In the genomic region with DNA sequence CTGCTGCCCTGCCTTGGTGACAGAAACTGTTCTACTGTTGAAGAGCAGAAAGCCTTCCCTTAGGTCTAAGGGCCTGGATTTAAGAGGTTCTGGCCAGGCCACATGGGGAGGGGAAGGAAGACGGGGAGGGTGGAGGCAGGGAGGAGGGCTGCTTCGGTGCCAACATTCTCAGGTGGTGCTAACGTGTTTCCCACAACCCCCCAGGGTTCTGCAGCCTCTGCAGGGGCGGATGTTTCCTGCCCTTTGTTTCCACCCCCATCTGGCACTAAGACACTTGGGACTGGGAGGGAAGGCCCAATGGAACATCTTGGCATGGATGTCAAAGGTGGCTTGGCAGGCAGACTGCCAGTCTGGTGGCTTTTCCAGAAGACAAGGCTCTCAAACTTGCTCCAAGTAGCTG, we compare ENCODE assay signal across 12 cellular contexts. TPM values are rescaled to one million over a fixed set of nuclear protein-coding genes. Genes with fewer than 3 reads are reported as not detected.
DNase-seq lines count a peak whose midpoint lies in the region; ATAC-seq and TF ChIP-seq lines count a peak whose summit lies in the region.
"Had no signal": no experiment of that assay in that cellular context is flagged by ENCODE, and none has a peak within 500 bp of the region (broad histone marks: within the 10 kb centered on the region; RNA-seq: fewer than 3 reads in every experiment).

No MANE protein-coding gene starts in this region.

- no peak overlapping the region for H3K27ac Mint-ChIP-seq in MCF 10A (ENCODE audit: low read depth, unreplicated experiment)
- H3K27ac Mint-ChIP-seq: endodermal cell, memory B cell had no signal

- 44% methylated on average over 4 of the region's 4 CpGs for WGBS in urinary bladder

- H3K9me3 ChIP-seq in breast epithelium = no peaks in the 10 kb centered on the region
- H3K9me3 ChIP-seq in colonic mucosa = no peaks in the 10 kb centered on the region
- no peaks in the 10 kb centered on the region for H3K9me3 ChIP-seq in muscle layer of duodenum (ENCODE audit: control insufficient read depth in 1 of 2, low read length in 2 of 2)

- TF ChIP-seq POLR2A in breast epithelium (IDR thresholded peaks at IDR 0.05) = no peak

- DNase-seq in breast epithelium (ENCODE audit: low spot score in 2 of 2) (no peak), MCF 10A (ENCODE audit: unreplicated experiment) (no peak), colonic mucosa (no peak), foreskin keratinocyte (no peak), T-helper 1 cell (no peak)
- DNase-seq: endodermal cell; NCI-H1105; stimulated activated CD4-positive, alpha-beta T cell treated with anti-CD3 and anti-CD28 coated beads, Interleukin-2, amount 100 ng/mL, for 48 hours had no signal

- intact Hi-C loops in breast epithelium (cut with DNase I; ENCODE audit: low total_unique reads) (no loop called here), MCF 10A (cut with micrococcal nuclease) (no loop called here), colonic mucosa (cut with DNase I) (no loop called here)

- CTCF ChIA-PET in MCF 10A (lab: Yijun Ruan, JAX) = interaction anchor here (1.7 kb wide), 1 partner anchor 15 kb away, joined by 6 read pairs; no protein-coding TSS in a partner anchor

- H3K27ac ChIP-seq in breast epithelium = peak overlapping the region; percentile 78 to 89
- H3K27ac ChIP-seq in colonic mucosa = peak overlapping the region; percentile 53
- H3K27ac ChIP-seq in muscle layer of duodenum (ENCODE audit: low read length) = peak overlapping the region; percentile 56
- peak overlapping the region; percentile 70 for H3K27ac ChIP-seq in urinary bladder (ENCODE audit: low read depth)
- H3K27ac ChIP-seq in foreskin keratinocyte = no peak overlapping the region

- H3K36me3 Mint-ChIP-seq in MCF 10A (ENCODE audit: insufficient read depth, unreplicated experiment) = peaks cover 18% of the 10 kb centered on the region

- BruUV-seq in MCF 10A (replicated peaks; lab: Mats Ljungman, UMichigan) = no TSS peak

- TF ChIP-seq CTCF in breast epithelium (IDR thresholded peaks at IDR 0.05) (no peak), MCF 10A (IDR thresholded peaks at IDR 0.05; ENCODE audit: unreplicated experiment) (no peak), colonic mucosa (IDR thresholded peaks at IDR 0.05) (no peak), foreskin keratinocyte (conservative IDR thresholded peaks at IDR 0.05) (no peak)

- H3K4me1 Mint-ChIP-seq in MCF 10A (ENCODE audit: insufficient read depth, unreplicated experiment) = no peaks in the 10 kb centered on the region

- H3K27me3 ChIP-seq in breast epithelium = no peaks in the 10 kb centered on the region
- no peaks in the 10 kb centered on the region for H3K27me3 ChIP-seq in colonic mucosa
- H3K27me3 ChIP-seq in muscle layer of duodenum (ENCODE audit: low read depth, low read length) = no peaks in the 10 kb centered on the region
- no peaks in the 10 kb centered on the region for H3K27me3 ChIP-seq in foreskin keratinocyte

- POLR2A ChIA-PET in MCF 10A (lab: Yijun Ruan, JAX) = no interaction called here

- no peaks in the 10 kb centered on the region for H3K9me3 Mint-ChIP-seq in MCF 10A (ENCODE audit: unreplicated experiment)
- H3K9me3 Mint-ChIP-seq: endodermal cell, memory B cell had no signal

- H3K4me1 ChIP-seq in breast epithelium (peaks cover 11 to 12% of the 10 kb centered on the region in 2 donors), colonic mucosa (no peaks in the 10 kb centered on the region), muscle layer of duodenum (ENCODE audit: control insufficient read depth in 1 of 2, insufficient read depth in 2 of 2, low read length in 2 of 2) (peaks cover 21 to 48% of the 10 kb centered on the region in 2 donors), urinary bladder (ENCODE audit: insufficient read depth) (no peaks in the 10 kb centered on the region), foreskin keratinocyte (peaks cover 11% of the 10 kb centered on the region)

- H3K4me3 Mint-ChIP-seq in MCF 10A (ENCODE audit: unreplicated experiment) = no peak overlapping the region
- H3K4me3 Mint-ChIP-seq: endodermal cell, memory B cell had no signal

- no peaks in the 10 kb centered on the region for H3K36me3 ChIP-seq in breast epithelium
- no peaks in the 10 kb centered on the region for H3K36me3 ChIP-seq in colonic mucosa
- peaks cover 17 to 66% of the 10 kb centered on the region in 2 donors for H3K36me3 ChIP-seq in muscle layer of duodenum (ENCODE audit: control insufficient read depth in 1 of 2, insufficient read depth in 2 of 2, low read length in 2 of 2)
- no peaks in the 10 kb centered on the region for H3K36me3 ChIP-seq in urinary bladder (ENCODE audit: insufficient read depth)

- peak overlapping the region in 1 of 2 donors; percentile 3 for H3K9ac ChIP-seq in colonic mucosa (ENCODE audit: low read depth in 2 of 2, low read length in 2 of 2)

- no peak overlapping the region for H3K4me3 ChIP-seq in breast epithelium
- no peak overlapping the region for H3K4me3 ChIP-seq in colonic mucosa
- H3K4me3 ChIP-seq in muscle layer of duodenum (ENCODE audit: low read depth in 1 of 2, low read length in 2 of 2) = no peak overlapping the region
- no peak overlapping the region for H3K4me3 ChIP-seq in urinary bladder (ENCODE audit: low read depth, low read length)

- H3K27me3 Mint-ChIP-seq in MCF 10A (ENCODE audit: insufficient read depth, unreplicated experiment) = no peaks in the 10 kb centered on the region
- H3K27me3 Mint-ChIP-seq: memory B cell had no signal

- ATAC-seq in foreskin keratinocyte (no peak), HG03354 (IDR thresholded peaks at IDR 0.05; ENCODE audit: poor library complexity, severe bottlenecking, unreplicated experiment) (no peak)

RNA-seq across cellular contexts. Expression of gene HIC1, which starts 12.7 kb away (rescaled TPM):
- total RNA-seq in breast epithelium = 10 to 100 TPM; 12.6 to 16.4 (median 12.7) TPM
- total RNA-seq in MCF 10A (2022) = 0.59 and 1.0 TPM in 2 replicates
- 10 to 100 TPM in 1 of 2 donors, 1 to 10 TPM in 1; 7.0 to 11.2 TPM for total RNA-seq in colonic mucosa
- 31.4 TPM for total RNA-seq in urinary bladder
- polyA plus RNA-seq in urinary bladder = 19.2 TPM
- total RNA-seq in foreskin keratinocyte = 1.5 and 3.0 TPM in 2 replicates
- 0.99 and 2.4 TPM in 2 replicates for polyA plus RNA-seq in foreskin keratinocyte

RNA-seq across cellular contexts. Expression of gene OVCA2, which starts 25.7 kb away (rescaled TPM):
- total RNA-seq in breast epithelium (10 to 100 TPM; 24.3 to 35.4 (median 32.5) TPM), MCF 10A (2022) (28.8 and 33.5 TPM in 2 replicates), colonic mucosa (10 to 100 TPM; 41.0 to 49.8 TPM), urinary bladder (9.5 TPM), foreskin keratinocyte (55.7 and 61.6 TPM in 2 replicates)
- polyA plus RNA-seq in urinary bladder (40.1 TPM), foreskin keratinocyte (71.6 and 74.4 TPM in 2 replicates)

RNA-seq across cellular contexts. Expression of gene DPH1, which starts 37.6 kb away (rescaled TPM):
- total RNA-seq in breast epithelium = 10 to 100 TPM; 28.3 to 66.6 (median 55.7) TPM
- 29.7 and 45.2 TPM in 2 replicates for total RNA-seq in MCF 10A (2022)
- total RNA-seq in colonic mucosa = 10 to 100 TPM; 22.7 to 34.4 TPM
- total RNA-seq in urinary bladder = 17.4 TPM
- polyA plus RNA-seq in urinary bladder = 36.5 TPM
- total RNA-seq in foreskin keratinocyte = 23.3 and 24.0 TPM in 2 replicates
- polyA plus RNA-seq in foreskin keratinocyte = 21.6 and 22.7 TPM in 2 replicates

RNA-seq across cellular contexts. Expression of gene RTN4RL1, which starts 42.4 kb away (rescaled TPM):
- total RNA-seq in breast epithelium (10 to 100 TPM in 2 of 3 donors, 1 to 10 TPM in 1; 3.8 to 19.6 (median 14.1) TPM), MCF 10A (2022) (2.9 and 3.6 TPM in 2 replicates), colonic mucosa (under 1 TPM; 0.32 to 0.37 TPM), urinary bladder (1.3 TPM), foreskin keratinocyte (2.6 and 4.2 TPM in 2 replicates)
- polyA plus RNA-seq in urinary bladder (4.5 TPM), foreskin keratinocyte (2.3 and 3.3 TPM in 2 replicates)
